Comparison of ENCODE assay signal across 9 cellular contexts in the genomic region with DNA sequence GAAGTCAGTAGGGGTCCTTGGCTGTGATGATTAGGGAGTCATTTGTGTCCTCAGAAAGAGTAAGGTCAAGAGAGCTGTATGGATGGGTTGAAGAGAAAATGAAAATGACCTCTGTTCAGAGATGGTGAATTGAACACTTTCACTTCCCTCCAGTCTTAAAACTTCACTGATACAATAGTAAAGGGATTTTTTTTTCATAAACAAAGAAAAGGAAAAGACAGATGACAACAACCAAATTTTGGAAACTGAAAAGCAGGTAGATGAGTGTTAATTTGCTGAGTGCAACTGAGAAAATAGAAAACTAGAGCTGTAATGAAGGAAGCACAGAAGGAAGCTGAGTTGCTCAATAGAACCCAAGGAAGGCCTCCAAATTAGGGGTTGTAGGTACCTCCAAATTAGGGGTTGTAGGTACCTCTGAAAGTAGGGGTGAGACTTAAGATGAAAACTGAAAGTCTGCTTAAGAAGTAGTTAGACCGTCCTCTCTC. TPM values are rescaled to one million over a fixed set of nuclear protein-coding genes. Genes with fewer than 3 reads are reported as not detected.
A peak's percentile ranks its signal among the peaks of the same experiment; 100 is the strongest.
DNase-seq lines count a peak whose midpoint lies in the region; ATAC-seq and TF ChIP-seq lines count a peak whose summit lies in the region.
"Had no signal": no experiment of that assay in that cellular context is flagged by ENCODE, and none has a peak within 500 bp of the region (broad histone marks: within the 10 kb centered on the region; RNA-seq: fewer than 3 reads in every experiment).

No MANE protein-coding gene starts in this region.

- peak overlapping the region; percentile 52 for H3K4me3 Mint-ChIP-seq in activated CD8-positive, alpha-beta T cell treated with anti-CD3 and anti-CD28 coated beads for 36 hours

- CTCF ChIA-PET in activated CD8-positive, alpha-beta T cell treated with anti-CD3 and anti-CD28 coated beads for 36 hours (lab: Charles Lee): interaction anchor here (0.7 to 2.0 kb wide), 3 partner anchors 7 to 66 kb away, joined by 3 to 4 read pairs (median 3); no protein-coding TSS in a partner anchor

- no peak overlapping the region for H3K4me3 ChIP-seq in lower leg skin (ENCODE audit: low read depth, poor library complexity, severe bottlenecking)
- H3K4me3 ChIP-seq: MG63 had no signal

- no peak for TF ChIP-seq CTCF in activated CD8-positive, alpha-beta T cell treated with anti-CD3 and anti-CD28 coated beads for 36 hours (IDR thresholded peaks at IDR 0.05)
- no peak for TF ChIP-seq CTCF in lower leg skin (IDR thresholded peaks at IDR 0.05)

- H3K9me3 Mint-ChIP-seq in activated CD8-positive, alpha-beta T cell treated with anti-CD3 and anti-CD28 coated beads for 36 hours: no peaks in the 10 kb centered on the region

- TF ChIP-seq POLR2A in lower leg skin (IDR thresholded peaks at IDR 0.05): no peak

- intact Hi-C loops in activated CD8-positive, alpha-beta T cell treated with anti-CD3 and anti-CD28 coated beads for 36 hours (cut with micrococcal nuclease): no loop called here
- intact Hi-C loops in lower leg skin (cut with DNase I; ENCODE audit: low total_unique reads): no loop called here
- intact Hi-C loops in left colon (cut with DNase I, micrococcal nuclease): no loop called here

- no peaks in the 10 kb centered on the region for H3K27me3 Mint-ChIP-seq in activated CD8-positive, alpha-beta T cell treated with anti-CD3 and anti-CD28 coated beads for 36 hours

- POLR2A ChIA-PET in activated CD8-positive, alpha-beta T cell treated with anti-CD3 and anti-CD28 coated beads for 36 hours (lab: Charles Lee): interaction anchor here (1.2 to 1.4 kb wide), 2 partner anchors 14 to 23 kb away, joined by 4 to 8 read pairs; no protein-coding TSS in a partner anchor

- WGBS in lower leg skin, 2 donors: 87 to 96% methylated on average over 1 of the region's 1 CpG

- peak overlapping the region; percentile 85 for H3K27ac Mint-ChIP-seq in activated CD8-positive, alpha-beta T cell treated with anti-CD3 and anti-CD28 coated beads for 36 hours

- no peak for DNase-seq in activated CD8-positive, alpha-beta T cell treated with anti-CD3 and anti-CD28 coated beads for 36 hours
- no peak for DNase-seq in GM03348 (ENCODE audit: low spot score)
- DNase-seq in lower leg skin (ENCODE audit: low spot score in 2 of 2): no peak
- DNase-seq in NCI-H524 treated with DMSO at 0.1 percent for 48 hours (lab: John Stamatoyannopoulos, UW): no peak
- DNase-seq in left colon: no peak
- DNase-seq: MG63 had no signal

- ATAC-seq in GM18508 (IDR thresholded peaks at IDR 0.05; ENCODE audit: insufficient read depth, unreplicated experiment): peak; percentile 96
- peak; percentile 96 for ATAC-seq in GM19463 (IDR thresholded peaks at IDR 0.05; ENCODE audit: unreplicated experiment)
- peak; percentile 94 for ATAC-seq in HG03025 (IDR thresholded peaks at IDR 0.05; ENCODE audit: low FRiP score, unreplicated experiment)
- ATAC-seq in activated CD8-positive, alpha-beta T cell treated with anti-CD3 and anti-CD28 coated beads for 36 hours: peak; percentile 75
- no peak for ATAC-seq in left colon

- no peaks in the 10 kb centered on the region for H3K36me3 Mint-ChIP-seq in activated CD8-positive, alpha-beta T cell treated with anti-CD3 and anti-CD28 coated beads for 36 hours (ENCODE audit: low read depth)

- peaks cover 27% of the 10 kb centered on the region for H3K4me1 Mint-ChIP-seq in activated CD8-positive, alpha-beta T cell treated with anti-CD3 and anti-CD28 coated beads for 36 hours (ENCODE audit: low read depth)

RNA-seq across cellular contexts. Expression of gene S1PR1, which starts 14.8 kb away (rescaled TPM):
- total RNA-seq in activated CD8-positive, alpha-beta T cell treated with anti-CD3 and anti-CD28 coated beads for 36 hours: 10 to 100 TPM; 63.9 to 66.4 TPM
- total RNA-seq in lower leg skin (10 to 100 TPM; 19.3 to 62.5 (median 27.7) TPM), left colon (1 to 10 TPM; 7.1 to 9.6 TPM)
